ENCODE assay signal across 1 cellular context in the genomic region with DNA sequence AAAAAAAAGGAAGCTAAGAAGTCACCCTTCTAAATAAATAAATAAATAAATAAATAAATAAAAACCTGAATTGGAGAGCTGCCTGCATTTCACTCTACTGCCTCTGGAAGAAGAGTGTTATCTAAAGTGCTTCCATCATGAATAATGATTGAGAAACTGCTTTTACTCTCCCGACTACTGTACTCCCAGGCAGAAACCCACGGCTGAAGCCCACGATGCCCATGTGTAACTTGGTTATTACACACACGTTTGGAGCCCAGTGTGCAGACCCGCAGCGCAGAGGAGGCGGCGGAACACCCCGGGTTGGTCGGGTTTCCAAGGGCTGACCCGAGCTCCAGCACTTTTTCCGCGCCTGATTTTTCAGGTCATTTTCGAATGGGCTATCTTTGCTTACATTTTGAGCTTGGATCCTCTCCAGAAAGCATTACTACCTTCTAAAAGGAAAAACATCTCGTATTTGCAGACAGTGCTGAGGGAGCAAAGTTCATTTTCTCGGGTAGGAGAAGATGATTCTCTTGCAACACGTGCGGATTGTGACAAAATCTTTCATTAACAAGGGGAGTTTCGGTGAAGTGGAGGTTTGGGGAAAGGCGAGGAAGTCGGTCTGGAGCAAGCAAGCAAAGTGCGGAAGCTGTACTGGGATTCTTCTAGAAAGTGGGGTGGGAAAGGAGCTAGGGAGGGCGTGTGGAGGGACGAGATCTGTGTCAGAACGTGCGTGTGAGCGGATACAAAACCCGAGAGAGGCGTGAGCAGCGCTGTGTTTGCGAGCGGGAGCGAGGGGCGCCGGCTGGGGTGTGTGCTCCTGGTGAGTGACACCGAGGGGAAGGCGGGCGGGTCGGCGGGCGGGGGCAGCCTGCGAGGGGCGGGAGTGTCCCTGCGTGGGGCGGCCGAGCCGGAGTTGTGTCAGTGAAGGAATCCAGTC.
TF ChIP-seq lines count a peak whose summit lies in the region.

A gene with protein sequence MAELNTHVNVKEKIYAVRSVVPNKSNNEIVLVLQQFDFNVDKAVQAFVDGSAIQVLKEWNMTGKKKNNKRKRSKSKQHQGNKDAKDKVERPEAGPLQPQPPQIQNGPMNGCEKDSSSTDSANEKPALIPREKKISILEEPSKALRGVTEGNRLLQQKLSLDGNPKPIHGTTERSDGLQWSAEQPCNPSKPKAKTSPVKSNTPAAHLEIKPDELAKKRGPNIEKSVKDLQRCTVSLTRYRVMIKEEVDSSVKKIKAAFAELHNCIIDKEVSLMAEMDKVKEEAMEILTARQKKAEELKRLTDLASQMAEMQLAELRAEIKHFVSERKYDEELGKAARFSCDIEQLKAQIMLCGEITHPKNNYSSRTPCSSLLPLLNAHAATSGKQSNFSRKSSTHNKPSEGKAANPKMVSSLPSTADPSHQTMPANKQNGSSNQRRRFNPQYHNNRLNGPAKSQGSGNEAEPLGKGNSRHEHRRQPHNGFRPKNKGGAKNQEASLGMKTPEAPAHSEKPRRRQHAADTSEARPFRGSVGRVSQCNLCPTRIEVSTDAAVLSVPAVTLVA (plus strand): TSS at position 897 of the 922 bp plus-strand sequence. CDS start 82,552 bp downstream, outside the sequence.

TF ChIP-seq in HepG2, 621 proteins besides CTCF, POLR2A, EP300 and RAD21 (continued from another document and continues in another):
- peak; percentile 74; the same call in 1 of the 2 replicates for TF ChIP-seq FOSL2 (CRISPR knock-in tag; IDR thresholded peaks at IDR 0.05)
- no peak for TF ChIP-seq ZNF672 (CRISPR knock-in tag; IDR thresholded peaks at IDR 0.05)
- TF ChIP-seq SIN3B (IDR thresholded peaks at IDR 0.05; ENCODE audit: low read length) = no peak
- TF ChIP-seq, protein P1, sequence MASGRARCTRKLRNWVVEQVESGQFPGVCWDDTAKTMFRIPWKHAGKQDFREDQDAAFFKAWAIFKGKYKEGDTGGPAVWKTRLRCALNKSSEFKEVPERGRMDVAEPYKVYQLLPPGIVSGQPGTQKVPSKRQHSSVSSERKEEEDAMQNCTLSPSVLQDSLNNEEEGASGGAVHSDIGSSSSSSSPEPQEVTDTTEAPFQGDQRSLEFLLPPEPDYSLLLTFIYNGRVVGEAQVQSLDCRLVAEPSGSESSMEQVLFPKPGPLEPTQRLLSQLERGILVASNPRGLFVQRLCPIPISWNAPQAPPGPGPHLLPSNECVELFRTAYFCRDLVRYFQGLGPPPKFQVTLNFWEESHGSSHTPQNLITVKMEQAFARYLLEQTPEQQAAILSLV (CRISPR knock-in tag; IDR thresholded peaks at IDR 0.05; ENCODE audit: borderline replicate concordance) = peak; percentile 83; the same call in 1 of the 2 replicates
- TF ChIP-seq, protein P2, sequence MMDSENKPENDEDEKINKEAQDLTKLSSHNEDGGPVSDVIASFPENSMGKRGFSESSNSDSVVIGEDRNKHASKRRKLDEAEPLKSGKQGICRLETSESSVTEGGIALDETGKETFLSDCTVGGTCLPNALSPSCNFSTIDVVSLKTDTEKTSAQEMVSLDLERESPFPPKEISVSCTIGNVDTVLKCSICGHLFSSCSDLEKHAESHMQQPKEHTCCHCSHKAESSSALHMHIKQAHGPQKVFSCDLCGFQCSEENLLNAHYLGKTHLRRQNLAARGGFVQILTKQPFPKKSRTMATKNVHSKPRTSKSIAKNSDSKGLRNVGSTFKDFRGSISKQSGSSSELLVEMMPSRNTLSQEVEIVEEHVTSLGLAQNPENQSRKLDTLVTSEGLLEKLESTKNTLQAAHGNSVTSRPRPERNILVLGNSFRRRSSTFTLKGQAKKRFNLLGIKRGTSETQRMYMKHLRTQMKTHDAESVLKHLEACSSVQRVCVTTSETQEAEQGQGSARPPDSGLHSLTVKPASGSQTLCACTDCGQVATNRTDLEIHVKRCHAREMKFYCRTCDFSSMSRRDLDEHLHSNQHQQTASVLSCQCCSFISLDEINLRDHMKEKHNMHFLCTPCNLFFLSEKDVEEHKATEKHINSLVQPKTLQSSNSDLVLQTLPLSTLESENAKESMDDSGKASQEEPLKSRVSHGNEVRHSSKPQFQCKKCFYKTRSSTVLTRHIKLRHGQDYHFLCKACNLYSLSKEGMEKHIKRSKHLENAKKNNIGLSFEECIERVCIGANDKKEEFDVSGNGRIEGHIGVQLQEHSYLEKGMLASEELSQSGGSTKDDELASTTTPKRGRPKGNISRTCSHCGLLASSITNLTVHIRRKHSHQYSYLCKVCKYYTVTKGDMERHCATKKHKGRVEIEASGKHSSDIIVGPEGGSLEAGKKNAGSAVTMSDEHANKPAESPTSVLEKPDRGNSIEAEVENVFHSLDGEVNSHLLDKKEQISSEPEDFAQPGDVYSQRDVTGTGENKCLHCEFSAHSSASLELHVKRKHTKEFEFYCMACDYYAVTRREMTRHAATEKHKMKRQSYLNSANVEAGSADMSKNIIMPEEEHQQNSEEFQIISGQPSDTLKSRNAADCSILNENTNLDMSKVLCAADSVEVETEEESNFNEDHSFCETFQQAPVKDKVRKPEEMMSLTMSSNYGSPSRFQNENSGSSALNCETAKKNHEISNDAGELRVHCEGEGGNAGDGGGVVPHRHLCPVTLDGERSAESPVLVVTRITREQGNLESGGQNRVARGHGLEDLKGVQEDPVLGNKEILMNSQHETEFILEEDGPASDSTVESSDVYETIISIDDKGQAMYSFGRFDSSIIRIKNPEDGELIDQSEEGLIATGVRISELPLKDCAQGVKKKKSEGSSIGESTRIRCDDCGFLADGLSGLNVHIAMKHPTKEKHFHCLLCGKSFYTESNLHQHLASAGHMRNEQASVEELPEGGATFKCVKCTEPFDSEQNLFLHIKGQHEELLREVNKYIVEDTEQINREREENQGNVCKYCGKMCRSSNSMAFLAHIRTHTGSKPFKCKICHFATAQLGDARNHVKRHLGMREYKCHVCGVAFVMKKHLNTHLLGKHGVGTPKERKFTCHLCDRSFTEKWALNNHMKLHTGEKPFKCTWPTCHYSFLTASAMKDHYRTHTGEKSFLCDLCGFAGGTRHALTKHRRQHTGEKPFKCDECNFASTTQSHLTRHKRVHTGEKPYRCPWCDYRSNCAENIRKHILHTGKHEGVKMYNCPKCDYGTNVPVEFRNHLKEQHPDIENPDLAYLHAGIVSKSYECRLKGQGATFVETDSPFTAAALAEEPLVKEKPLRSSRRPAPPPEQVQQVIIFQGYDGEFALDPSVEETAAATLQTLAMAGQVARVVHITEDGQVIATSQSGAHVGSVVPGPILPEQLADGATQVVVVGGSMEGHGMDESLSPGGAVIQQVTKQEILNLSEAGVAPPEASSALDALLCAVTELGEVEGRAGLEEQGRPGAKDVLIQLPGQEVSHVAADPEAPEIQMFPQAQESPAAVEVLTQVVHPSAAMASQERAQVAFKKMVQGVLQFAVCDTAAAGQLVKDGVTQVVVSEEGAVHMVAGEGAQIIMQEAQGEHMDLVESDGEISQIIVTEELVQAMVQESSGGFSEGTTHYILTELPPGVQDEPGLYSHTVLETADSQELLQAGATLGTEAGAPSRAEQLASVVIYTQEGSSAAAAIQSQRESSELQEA (CRISPR knock-in tag; IDR thresholded peaks at IDR 0.05; ENCODE audit: not compliant biosample characterization) = peak; percentile 60
- TF ChIP-seq ZNF746 (CRISPR knock-in tag; IDR thresholded peaks at IDR 0.05) = peak; percentile 97
- TF ChIP-seq, protein P3, sequence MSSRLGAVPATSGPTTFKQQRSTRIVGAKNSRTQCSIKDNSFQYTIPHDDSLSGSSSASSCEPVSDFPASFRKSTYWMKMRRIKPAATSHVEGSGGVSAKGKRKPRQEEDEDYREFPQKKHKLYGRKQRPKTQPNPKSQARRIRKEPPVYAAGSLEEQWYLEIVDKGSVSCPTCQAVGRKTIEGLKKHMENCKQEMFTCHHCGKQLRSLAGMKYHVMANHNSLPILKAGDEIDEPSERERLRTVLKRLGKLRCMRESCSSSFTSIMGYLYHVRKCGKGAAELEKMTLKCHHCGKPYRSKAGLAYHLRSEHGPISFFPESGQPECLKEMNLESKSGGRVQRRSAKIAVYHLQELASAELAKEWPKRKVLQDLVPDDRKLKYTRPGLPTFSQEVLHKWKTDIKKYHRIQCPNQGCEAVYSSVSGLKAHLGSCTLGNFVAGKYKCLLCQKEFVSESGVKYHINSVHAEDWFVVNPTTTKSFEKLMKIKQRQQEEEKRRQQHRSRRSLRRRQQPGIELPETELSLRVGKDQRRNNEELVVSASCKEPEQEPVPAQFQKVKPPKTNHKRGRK (CRISPR knock-in tag; IDR thresholded peaks at IDR 0.05) = no peak
- TF ChIP-seq, protein P4, sequence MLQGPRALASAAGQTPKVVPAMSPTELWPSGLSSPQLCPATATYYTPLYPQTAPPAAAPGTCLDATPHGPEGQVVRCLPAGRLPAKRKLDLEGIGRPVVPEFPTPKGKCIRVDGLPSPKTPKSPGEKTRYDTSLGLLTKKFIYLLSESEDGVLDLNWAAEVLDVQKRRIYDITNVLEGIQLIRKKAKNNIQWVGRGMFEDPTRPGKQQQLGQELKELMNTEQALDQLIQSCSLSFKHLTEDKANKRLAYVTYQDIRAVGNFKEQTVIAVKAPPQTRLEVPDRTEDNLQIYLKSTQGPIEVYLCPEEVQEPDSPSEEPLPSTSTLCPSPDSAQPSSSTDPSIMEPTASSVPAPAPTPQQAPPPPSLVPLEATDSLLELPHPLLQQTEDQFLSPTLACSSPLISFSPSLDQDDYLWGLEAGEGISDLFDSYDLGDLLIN (CRISPR knock-in tag; IDR thresholded peaks at IDR 0.05; ENCODE audit: borderline replicate concordance) = no peak
- TF ChIP-seq, protein P5, sequence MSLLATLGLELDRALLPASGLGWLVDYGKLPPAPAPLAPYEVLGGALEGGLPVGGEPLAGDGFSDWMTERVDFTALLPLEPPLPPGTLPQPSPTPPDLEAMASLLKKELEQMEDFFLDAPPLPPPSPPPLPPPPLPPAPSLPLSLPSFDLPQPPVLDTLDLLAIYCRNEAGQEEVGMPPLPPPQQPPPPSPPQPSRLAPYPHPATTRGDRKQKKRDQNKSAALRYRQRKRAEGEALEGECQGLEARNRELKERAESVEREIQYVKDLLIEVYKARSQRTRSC (CRISPR knock-in tag; IDR thresholded peaks at IDR 0.05; ENCODE audit: low read depth) = no peak
- no peak for TF ChIP-seq ZNF34 (CRISPR knock-in tag; IDR thresholded peaks at IDR 0.05; ENCODE audit: borderline replicate concordance)
- 0 out of 2 replicates have a peak, but pooled peaks have one; percentile 65 for TF ChIP-seq KLF13 (CRISPR knock-in tag; IDR thresholded peaks at IDR 0.05)
- no peak for TF ChIP-seq SP1 (IDR thresholded peaks at IDR 0.05)
- TF ChIP-seq SP1 (CRISPR knock-in tag; IDR thresholded peaks at IDR 0.05) = 0 out of 2 replicates have a peak, but pooled peaks have one; percentile 31
- TF ChIP-seq ZNF567 (CRISPR knock-in tag; IDR thresholded peaks at IDR 0.05; ENCODE audit: borderline replicate concordance) = no peak
- TF ChIP-seq FOXM1 (CRISPR knock-in tag; IDR thresholded peaks at IDR 0.05) = no peak
- TF ChIP-seq ZNF570 (CRISPR knock-in tag; IDR thresholded peaks at IDR 0.05; ENCODE audit: borderline replicate concordance) = no peak
- TF ChIP-seq NFKBIZ (CRISPR knock-in tag; IDR thresholded peaks at IDR 0.05) = peak; percentile 65; the same call in 1 of the 2 replicates
- TF ChIP-seq, protein P6, sequence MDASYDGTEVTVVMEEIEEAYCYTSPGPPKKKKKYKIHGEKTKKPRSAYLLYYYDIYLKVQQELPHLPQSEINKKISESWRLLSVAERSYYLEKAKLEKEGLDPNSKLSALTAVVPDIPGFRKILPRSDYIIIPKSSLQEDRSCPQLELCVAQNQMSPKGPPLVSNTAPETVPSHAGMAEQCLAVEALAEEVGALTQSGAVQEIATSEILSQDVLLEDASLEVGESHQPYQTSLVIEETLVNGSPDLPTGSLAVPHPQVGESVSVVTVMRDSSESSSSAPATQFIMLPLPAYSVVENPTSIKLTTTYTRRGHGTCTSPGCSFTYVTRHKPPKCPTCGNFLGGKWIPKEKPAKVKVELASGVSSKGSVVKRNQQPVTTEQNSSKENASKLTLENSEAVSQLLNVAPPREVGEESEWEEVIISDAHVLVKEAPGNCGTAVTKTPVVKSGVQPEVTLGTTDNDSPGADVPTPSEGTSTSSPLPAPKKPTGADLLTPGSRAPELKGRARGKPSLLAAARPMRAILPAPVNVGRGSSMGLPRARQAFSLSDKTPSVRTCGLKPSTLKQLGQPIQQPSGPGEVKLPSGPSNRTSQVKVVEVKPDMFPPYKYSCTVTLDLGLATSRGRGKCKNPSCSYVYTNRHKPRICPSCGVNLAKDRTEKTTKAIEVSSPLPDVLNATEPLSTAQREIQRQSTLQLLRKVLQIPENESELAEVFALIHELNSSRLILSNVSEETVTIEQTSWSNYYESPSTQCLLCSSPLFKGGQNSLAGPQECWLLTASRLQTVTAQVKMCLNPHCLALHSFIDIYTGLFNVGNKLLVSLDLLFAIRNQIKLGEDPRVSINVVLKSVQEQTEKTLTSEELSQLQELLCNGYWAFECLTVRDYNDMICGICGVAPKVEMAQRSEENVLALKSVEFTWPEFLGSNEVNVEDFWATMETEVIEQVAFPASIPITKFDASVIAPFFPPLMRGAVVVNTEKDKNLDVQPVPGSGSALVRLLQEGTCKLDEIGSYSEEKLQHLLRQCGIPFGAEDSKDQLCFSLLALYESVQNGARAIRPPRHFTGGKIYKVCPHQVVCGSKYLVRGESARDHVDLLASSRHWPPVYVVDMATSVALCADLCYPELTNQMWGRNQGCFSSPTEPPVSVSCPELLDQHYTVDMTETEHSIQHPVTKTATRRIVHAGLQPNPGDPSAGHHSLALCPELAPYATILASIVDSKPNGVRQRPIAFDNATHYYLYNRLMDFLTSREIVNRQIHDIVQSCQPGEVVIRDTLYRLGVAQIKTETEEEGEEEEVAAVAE (CRISPR knock-in tag; IDR thresholded peaks at IDR 0.05; ENCODE audit: borderline replicate concordance) = peak; percentile 86
- no peak for TF ChIP-seq ZNF30 (CRISPR knock-in tag; IDR thresholded peaks at IDR 0.05)
- TF ChIP-seq, protein P7, sequence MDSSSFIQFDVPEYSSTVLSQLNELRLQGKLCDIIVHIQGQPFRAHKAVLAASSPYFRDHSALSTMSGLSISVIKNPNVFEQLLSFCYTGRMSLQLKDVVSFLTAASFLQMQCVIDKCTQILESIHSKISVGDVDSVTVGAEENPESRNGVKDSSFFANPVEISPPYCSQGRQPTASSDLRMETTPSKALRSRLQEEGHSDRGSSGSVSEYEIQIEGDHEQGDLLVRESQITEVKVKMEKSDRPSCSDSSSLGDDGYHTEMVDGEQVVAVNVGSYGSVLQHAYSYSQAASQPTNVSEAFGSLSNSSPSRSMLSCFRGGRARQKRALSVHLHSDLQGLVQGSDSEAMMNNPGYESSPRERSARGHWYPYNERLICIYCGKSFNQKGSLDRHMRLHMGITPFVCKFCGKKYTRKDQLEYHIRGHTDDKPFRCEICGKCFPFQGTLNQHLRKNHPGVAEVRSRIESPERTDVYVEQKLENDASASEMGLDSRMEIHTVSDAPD (CRISPR knock-in tag; IDR thresholded peaks at IDR 0.05) = peak; percentile 73; the same call in 1 of the 2 replicates
- 0 out of 2 replicates have a peak, but pooled peaks have one; percentile 36 for TF ChIP-seq GATAD1 (CRISPR knock-in tag; IDR thresholded peaks at IDR 0.05)
- TF ChIP-seq CBX2 (IDR thresholded peaks at IDR 0.05; ENCODE audit: low read depth, low read length) = no peak
- TF ChIP-seq CBX2 (CRISPR knock-in tag; IDR thresholded peaks at IDR 0.05; ENCODE audit: low read depth) = peak; percentile 31; the same call in 1 of the 2 replicates
- no peak for TF ChIP-seq ZNF781 (CRISPR knock-in tag; IDR thresholded peaks at IDR 0.05; ENCODE audit: borderline replicate concordance, not compliant biosample characterization)
- no peak for TF ChIP-seq NFE2L2 (IDR thresholded peaks at IDR 0.05; ENCODE audit: low read length)
- no peak for TF ChIP-seq TRIM24 (CRISPR knock-in tag; IDR thresholded peaks at IDR 0.05)
- TF ChIP-seq RBM22 (optimal IDR thresholded peaks at IDR 0.05; ENCODE audit: low read length) = peak; percentile 80
